15 cellular contexts compared by ENCODE assay signal in the genomic region with DNA sequence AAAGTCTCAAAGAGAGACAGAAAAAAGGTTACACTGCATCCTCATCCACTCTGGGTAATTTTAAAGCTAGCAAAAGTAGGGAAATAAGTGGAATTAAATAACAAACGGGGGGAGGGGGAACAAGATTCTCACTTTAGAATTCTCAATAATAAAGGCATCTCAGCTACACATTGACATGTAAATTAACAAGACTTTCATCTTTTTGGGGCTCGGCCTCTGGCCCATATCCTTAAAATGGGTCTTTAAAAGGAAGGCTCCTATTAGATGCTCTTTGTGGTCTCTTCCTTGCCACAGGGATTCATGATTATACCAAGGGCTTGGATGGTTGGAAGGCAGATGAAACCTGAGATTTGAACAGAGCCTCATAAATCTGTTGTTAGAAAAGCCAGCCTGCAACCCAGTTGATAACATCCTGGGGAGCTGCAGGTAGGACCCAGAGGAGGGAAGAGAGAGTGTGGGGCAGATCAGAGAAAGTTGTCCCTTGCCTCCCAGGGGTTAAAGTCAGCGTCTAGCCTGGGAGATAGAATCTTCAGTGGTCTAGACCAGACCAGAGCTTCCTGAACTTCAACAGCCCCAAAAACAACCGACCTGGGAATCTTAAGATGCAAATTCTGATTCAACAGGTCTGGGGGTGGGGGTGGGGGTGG.
"Had no signal": no experiment of that assay in that cellular context is flagged by ENCODE, and none has a peak within 500 bp of the region (broad histone marks: within the 10 kb centered on the region; RNA-seq: fewer than 3 reads in every experiment).

No MANE protein-coding gene starts in this region.

- H3K4me1 ChIP-seq: gastrocnemius medialis, parathyroid adenoma had no signal

- H2AFZ ChIP-seq: parathyroid adenoma had no signal

- ATAC-seq: gastrocnemius medialis had no signal

- H3K9me3 ChIP-seq: gastrocnemius medialis, thyroid gland had no signal

- H3K36me3 ChIP-seq: brain microvascular endothelial cell, gastrocnemius medialis, thyroid gland had no signal

- H3K27ac Mint-ChIP-seq: activated B cell treated with CpG ODN at 0.5 μM for 24 hours; activated CD4-positive, alpha-beta T cell treated with anti-CD3 and anti-CD28 coated beads, Interleukin-2, amount 10 ng/mL, durations not matched to agents 7 days and 5 days; activated naive CD8-positive, alpha-beta T cell treated with anti-CD3 and anti-CD28 coated beads for 36 hours; activated T-helper 1 cell treated with anti-CD3 and anti-CD28 coated beads, Interleukin-12 subunit alpha, Interleukin-12 subunit beta, Interleukin-2, Interleukin-4 antibody, amounts not matched to agents 30 ng/mL and 10 ng/mL and 1 ng/mL, durations not matched to agents 14 hours and 24 hours and 36 hours; stimulated activated memory B cell treated with anti-CD40 and anti-IgM and Interleukin-4, amounts not matched to agents 10 μg/mL and 1 μg/mL and 100 μg/mL, for 72 hours; T-helper 17 cell had no signal

- H3K36me3 Mint-ChIP-seq: activated naive CD8-positive, alpha-beta T cell treated with anti-CD3 and anti-CD28 coated beads for 36 hours; stimulated activated memory B cell treated with anti-CD40 and anti-IgM and Interleukin-4, amounts not matched to agents 10 μg/mL and 1 μg/mL and 100 μg/mL, for 72 hours had no signal

- H3K27me3 ChIP-seq: brain microvascular endothelial cell, gastrocnemius medialis, thyroid gland had no signal

- H3K4me3 Mint-ChIP-seq: activated B cell treated with CpG ODN at 0.5 μM for 24 hours; activated CD4-positive, alpha-beta T cell treated with anti-CD3 and anti-CD28 coated beads, Interleukin-2, amount 10 ng/mL, durations not matched to agents 7 days and 5 days; activated naive CD8-positive, alpha-beta T cell treated with anti-CD3 and anti-CD28 coated beads for 36 hours; activated T-helper 1 cell treated with anti-CD3 and anti-CD28 coated beads, Interleukin-12 subunit alpha, Interleukin-12 subunit beta, Interleukin-2, Interleukin-4 antibody, amounts not matched to agents 30 ng/mL and 10 ng/mL and 1 ng/mL, durations not matched to agents 14 hours and 24 hours and 36 hours; neural crest cell; stimulated activated memory B cell treated with anti-CD40 and anti-IgM and Interleukin-4, amounts not matched to agents 10 μg/mL and 1 μg/mL and 100 μg/mL, for 72 hours; T-helper 17 cell had no signal

- H3K79me2 ChIP-seq: parathyroid adenoma had no signal

- H3K4me3 ChIP-seq: gastrocnemius medialis, thyroid gland had no signal

- H3K9ac ChIP-seq: parathyroid adenoma had no signal

- H3K9me3 Mint-ChIP-seq: activated B cell treated with CpG ODN at 0.5 μM for 24 hours; activated CD4-positive, alpha-beta T cell treated with anti-CD3 and anti-CD28 coated beads, Interleukin-2, amount 10 ng/mL, durations not matched to agents 7 days and 5 days; activated naive CD8-positive, alpha-beta T cell treated with anti-CD3 and anti-CD28 coated beads for 36 hours; activated T-helper 1 cell treated with anti-CD3 and anti-CD28 coated beads, Interleukin-12 subunit alpha, Interleukin-12 subunit beta, Interleukin-2, Interleukin-4 antibody, amounts not matched to agents 30 ng/mL and 10 ng/mL and 1 ng/mL, durations not matched to agents 14 hours and 24 hours and 36 hours; stimulated activated memory B cell treated with anti-CD40 and anti-IgM and Interleukin-4, amounts not matched to agents 10 μg/mL and 1 μg/mL and 100 μg/mL, for 72 hours had no signal

- H3K27ac ChIP-seq: brain microvascular endothelial cell, gastrocnemius medialis, parathyroid adenoma, thyroid gland had no signal

- DNase-seq: activated B cell treated with CpG ODN at 0.5 μM for 24 hours; activated CD4-positive, alpha-beta T cell treated with anti-CD3 and anti-CD28 coated beads, Interleukin-2, amount 10 ng/mL, durations not matched to agents 7 days and 5 days; activated CD8-positive, alpha-beta memory T cell treated with anti-CD3 and anti-CD28 coated beads for 24 hours; activated naive CD8-positive, alpha-beta T cell treated with anti-CD3 and anti-CD28 coated beads for 36 hours; brain microvascular endothelial cell; dermis blood vessel endothelial cell; erythroblast; gastrocnemius medialis; retina; T-helper 17 cell; thyroid gland had no signal
